In genomic region chr12:4648499-4649357, GRCh38 we compare ENCODE assay signal across 8 cellular contexts. TPM values are rescaled to one million over a fixed set of nuclear protein-coding genes. Genes with fewer than 3 reads are reported as not detected.
A peak's percentile ranks its signal among the peaks of the same experiment; 100 is the strongest.
DNase-seq lines count a peak whose midpoint lies in the region; ATAC-seq, FAIRE-seq and TF ChIP-seq lines count a peak whose summit lies in the region.

TSS of gene AKAP3 (minus strand) at chr12:4649051. CDS start at chr12:4638196, 10,855 bp downstream.
TSS of gene NDUFA9 (plus strand) at chr12:4649114. CDS start at chr12:4649127, 13 bp downstream.

- FAIRE-seq in RCC 7860 (lab: Jason Lieb, UNC), result peak; percentile 68

- POLR2A ChIA-PET in naive thymus-derived CD8-positive, alpha-beta T cell (lab: Charles Lee), result interaction anchor here (1.1 to 1.9 kb wide), 4 partner anchors 8 to 50 kb away, joined by 3 to 10 read pairs (median 4); no protein-coding TSS in a partner anchor

- ATAC-seq in GM21576 (IDR thresholded peaks at IDR 0.05; ENCODE audit: unreplicated experiment), result peak; percentile 82
- peak; percentile 96 for ATAC-seq in activated T-helper 17 cell treated with anti-CD3 and anti-CD28 coated beads, Interleukin-2, amount 50 U/mL, for 72 hours (replicated peaks)
- ATAC-seq in naive thymus-derived CD8-positive, alpha-beta T cell, result peak; percentile 95 to 98
- ATAC-seq in stimulated activated naive B cell treated with anti-CD40 and anti-IgM and Interleukin-4, amounts not matched to agents 10 μg/mL and 1 μg/mL and 100 μg/mL, for 72 hours (replicated peaks), result peak; percentile 94 to 95

- peaks cover 26% of the 10 kb centered on the region for H3K4me1 Mint-ChIP-seq in activated T-helper 17 cell treated with anti-CD3 and anti-CD28 coated beads, Interleukin-2, amount 50 U/mL, for 72 hours
- peaks cover 23 to 60% (median 54%) of the 10 kb centered on the region in 4 donors for H3K4me1 Mint-ChIP-seq in naive thymus-derived CD8-positive, alpha-beta T cell
- peaks cover 29 to 49% of the 10 kb centered on the region in 2 donors for H3K4me1 Mint-ChIP-seq in stimulated activated naive B cell treated with anti-CD40 and anti-IgM and Interleukin-4, amounts not matched to agents 10 μg/mL and 1 μg/mL and 100 μg/mL, for 72 hours

- H3K27ac Mint-ChIP-seq in activated T-helper 17 cell treated with anti-CD3 and anti-CD28 coated beads, Interleukin-2, amount 50 U/mL, for 72 hours, result peak within 1 kb of the TSS; percentile 94
- H3K27ac Mint-ChIP-seq in naive thymus-derived CD8-positive, alpha-beta T cell, result peak within 1 kb of the TSS; percentile 92 to 99 (median 97)
- peak within 1 kb of the TSS; percentile 94 for H3K27ac Mint-ChIP-seq in stimulated activated naive B cell treated with anti-CD40 and anti-IgM and Interleukin-4, amounts not matched to agents 10 μg/mL and 1 μg/mL and 100 μg/mL, for 72 hours

- H3K27me3 Mint-ChIP-seq in activated T-helper 17 cell treated with anti-CD3 and anti-CD28 coated beads, Interleukin-2, amount 50 U/mL, for 72 hours, result no peaks in the 10 kb centered on the region
- no peaks in the 10 kb centered on the region for H3K27me3 Mint-ChIP-seq in naive thymus-derived CD8-positive, alpha-beta T cell
- no peaks in the 10 kb centered on the region for H3K27me3 Mint-ChIP-seq in stimulated activated naive B cell treated with anti-CD40 and anti-IgM and Interleukin-4, amounts not matched to agents 10 μg/mL and 1 μg/mL and 100 μg/mL, for 72 hours

- no peaks in the 10 kb centered on the region for H3K36me3 ChIP-seq in KMS-11 (ENCODE audit: insufficient read depth)

- H3K4me1 ChIP-seq in KMS-11 (ENCODE audit: low read depth, poor library complexity, severe bottlenecking), result peaks cover 35% of the 10 kb centered on the region

- H3K9me3 Mint-ChIP-seq in activated T-helper 17 cell treated with anti-CD3 and anti-CD28 coated beads, Interleukin-2, amount 50 U/mL, for 72 hours, result no peaks in the 10 kb centered on the region
- no peaks in the 10 kb centered on the region for H3K9me3 Mint-ChIP-seq in naive thymus-derived CD8-positive, alpha-beta T cell
- no peaks in the 10 kb centered on the region for H3K9me3 Mint-ChIP-seq in stimulated activated naive B cell treated with anti-CD40 and anti-IgM and Interleukin-4, amounts not matched to agents 10 μg/mL and 1 μg/mL and 100 μg/mL, for 72 hours

- no peak for TF ChIP-seq CTCF in KMS-11 (conservative IDR thresholded peaks at IDR 0.05; ENCODE audit: low read depth, low read length)

- H2AFZ ChIP-seq in KMS-11 (ENCODE audit: low read depth), result peak within 1 kb of the TSS; percentile 89

- H3K36me3 Mint-ChIP-seq in activated T-helper 17 cell treated with anti-CD3 and anti-CD28 coated beads, Interleukin-2, amount 50 U/mL, for 72 hours (ENCODE audit: low read depth), result no peaks in the 10 kb centered on the region
- H3K36me3 Mint-ChIP-seq in naive thymus-derived CD8-positive, alpha-beta T cell, result peaks cover 0 to 14% (median 2%) of the 10 kb centered on the region in 3 donors
- peaks cover 6 to 14% of the 10 kb centered on the region in 2 donors for H3K36me3 Mint-ChIP-seq in stimulated activated naive B cell treated with anti-CD40 and anti-IgM and Interleukin-4, amounts not matched to agents 10 μg/mL and 1 μg/mL and 100 μg/mL, for 72 hours

- H3K9ac ChIP-seq in KMS-11, result peak within 1 kb of the TSS; percentile 91

- peak within 1 kb of the TSS; percentile 76 for H3K27ac ChIP-seq in KMS-11

- H3K27me3 ChIP-seq in KMS-11 (ENCODE audit: insufficient read depth, low read depth), result no peaks in the 10 kb centered on the region

- peaks cover 41% of the 10 kb centered on the region for H3K79me2 ChIP-seq in KMS-11 (ENCODE audit: insufficient read depth, low read depth)

- H3K4me2 ChIP-seq in KMS-11, result peak within 1 kb of the TSS; percentile 93

- DNase-seq in DMS153 treated with DMSO at 0.1 percent for 48 hours (lab: John Stamatoyannopoulos, UW; ENCODE audit: unreplicated experiment), result peak; percentile 77
- DNase-seq in RCC 7860 (ENCODE audit: low spot score), result peak; percentile 67
- DNase-seq in fibroblast of peridontal ligament (ENCODE audit: extremely low read depth), result peak; percentile 88
- peak; percentile 60 to 89 (median 76) for DNase-seq in naive thymus-derived CD8-positive, alpha-beta T cell
- DNase-seq in stimulated activated naive B cell treated with anti-CD40 and anti-IgM and Interleukin-4, amounts not matched to agents 10 μg/mL and 1 μg/mL and 100 μg/mL, for 72 hours, result peak; percentile 76

- H3K4me3 ChIP-seq in KMS-11 (IDR thresholded peaks at IDR 0.05; ENCODE audit: insufficient read depth, low read depth, low read length), result peak within 1 kb of the TSS; percentile 11

- H4K20me1 ChIP-seq in KMS-11 (ENCODE audit: insufficient read depth), result no peaks in the 10 kb centered on the region

- peak within 1 kb of the TSS; percentile 100 for H3K4me3 Mint-ChIP-seq in activated T-helper 17 cell treated with anti-CD3 and anti-CD28 coated beads, Interleukin-2, amount 50 U/mL, for 72 hours
- H3K4me3 Mint-ChIP-seq in naive thymus-derived CD8-positive, alpha-beta T cell, result peak within 1 kb of the TSS; percentile 91 to 100 (median 97)
- H3K4me3 Mint-ChIP-seq in stimulated activated naive B cell treated with anti-CD40 and anti-IgM and Interleukin-4, amounts not matched to agents 10 μg/mL and 1 μg/mL and 100 μg/mL, for 72 hours, result peak within 1 kb of the TSS; percentile 96 to 97

RNA-seq across cellular contexts. Expression of gene AKAP3, which starts in this region (rescaled TPM):
- total RNA-seq in activated T-helper 17 cell treated with anti-CD3 and anti-CD28 coated beads, Interleukin-2, amount 50 U/mL, for 72 hours, result 1 to 10 TPM; 1.6 to 1.7 TPM
- 1 to 10 TPM; 5.9 to 8.9 TPM for total RNA-seq in naive thymus-derived CD8-positive, alpha-beta T cell
- 1 to 10 TPM in 2 of 3 donors, under 1 TPM in 1; 0.90 to 4.7 (median 1.9) TPM for polyA plus RNA-seq in naive thymus-derived CD8-positive, alpha-beta T cell

RNA-seq across cellular contexts. Expression of gene NDUFA9, which starts in this region (rescaled TPM):
- 100 to 1,000 TPM in 1 of 2 donors, 10 to 100 TPM in 1; 68.1 to 139 TPM for total RNA-seq in activated T-helper 17 cell treated with anti-CD3 and anti-CD28 coated beads, Interleukin-2, amount 50 U/mL, for 72 hours
- 10 to 100 TPM; 58.0 to 64.5 TPM for total RNA-seq in naive thymus-derived CD8-positive, alpha-beta T cell
- polyA plus RNA-seq in naive thymus-derived CD8-positive, alpha-beta T cell, result 100 to 1,000 TPM; 117 to 176 (median 141) TPM

Comparison
In these comparisons a context has a peak if more than half of its experiments do, and no peak if none do; other contexts are left out.
1. Peak in every context shown above with its lines: DNase-seq, ATAC-seq, H3K4me3 ChIP-seq and H3K27ac ChIP-seq.